ENCODE assay signal across 2 cellular contexts in the genomic region with DNA sequence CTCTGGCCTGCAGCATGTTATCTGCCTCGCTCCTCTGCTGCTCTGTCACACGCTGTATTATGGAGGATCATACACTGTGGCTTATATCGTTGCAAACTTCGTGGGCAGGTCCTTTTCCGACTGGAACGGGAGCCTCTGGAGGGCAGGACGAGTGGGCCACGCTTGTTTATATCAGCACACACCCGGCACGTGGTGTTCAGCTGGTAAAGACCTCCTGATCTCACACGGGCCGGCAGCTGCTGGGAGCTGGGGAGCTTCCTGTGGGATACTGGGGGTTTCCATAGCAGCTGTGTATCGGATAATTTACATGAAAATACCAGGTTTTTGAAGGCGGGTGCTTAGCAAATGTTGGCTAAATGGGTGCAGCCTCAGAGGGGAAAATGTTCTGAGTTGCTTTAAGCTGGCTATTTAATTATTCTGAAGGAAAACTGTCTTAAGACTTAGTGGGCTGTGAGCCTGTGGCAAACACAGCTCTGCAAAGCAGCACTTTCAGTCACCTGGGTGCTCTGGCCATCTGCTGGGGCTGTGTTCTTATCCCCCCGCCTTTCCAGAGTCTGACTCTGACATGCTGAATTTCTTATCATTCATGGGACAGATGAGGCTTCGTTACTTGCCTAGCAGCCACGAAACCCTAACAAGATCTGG.
TF ChIP-seq lines count a peak whose summit lies in the region.

No MANE protein-coding gene starts in this region.

TF ChIP-seq in GM23338, 12 proteins besides CTCF, POLR2A, EP300 and RAD21 (continued from another document):
- no peak for TF ChIP-seq ZNF462 (CRISPR knock-in tag; IDR thresholded peaks at IDR 0.05)
- TF ChIP-seq REST (IDR thresholded peaks at IDR 0.05; ENCODE audit: unreplicated experiment) = no peak
- no peak for TF ChIP-seq ZNF114 (CRISPR knock-in tag; IDR thresholded peaks at IDR 0.05)
- no peak for TF ChIP-seq CREB1 (CRISPR knock-in tag; IDR thresholded peaks at IDR 0.05; ENCODE audit: low read depth)
- TF ChIP-seq ZNF331 (CRISPR knock-in tag; IDR thresholded peaks at IDR 0.05; ENCODE audit: low read depth) = no peak
- TF ChIP-seq JUNB (IDR thresholded peaks at IDR 0.05; ENCODE audit: unreplicated experiment) = no peak
- no peak for TF ChIP-seq ETS1 (IDR thresholded peaks at IDR 0.05)
- no peak for TF ChIP-seq STAT1 (IDR thresholded peaks at IDR 0.05; ENCODE audit: unreplicated experiment)
- no peak for TF ChIP-seq POLR2AphosphoS5 (IDR thresholded peaks at IDR 0.05; ENCODE audit: low read depth)
TF ChIP-seq in GM23338: peak in this region for 0.

TF ChIP-seq in K562, 482 proteins besides CTCF, POLR2A, EP300 and RAD21 (continues in another document):
- TF ChIP-seq MGA (IDR thresholded peaks at IDR 0.05) (peak; percentile 50), TAF9B (IDR thresholded peaks at IDR 0.05; ENCODE audit: partially characterized antibody) (no peak), ZNF274 (IDR thresholded peaks at IDR 0.05; ENCODE audit: borderline replicate concordance, low read depth, low read length) (no peak), ZNF830 (CRISPR knock-in tag; IDR thresholded peaks at IDR 0.05) (no peak), KDM5B (IDR thresholded peaks at IDR 0.05; ENCODE audit: insufficient replicate concordance, low read depth, low read length) (no peak), CBX2 (IDR thresholded peaks at IDR 0.05; ENCODE audit: insufficient read depth, low read length, poor library complexity, severe bottlenecking) (no peak), JUNB (CRISPR knock-in tag; conservative IDR thresholded peaks at IDR 0.05) (no peak), ZNF445 (CRISPR knock-in tag; IDR thresholded peaks at IDR 0.05; ENCODE audit: low read depth) (no peak), CEBPG (CRISPR knock-in tag; IDR thresholded peaks at IDR 0.05) (no peak), CEBPG (tag; conservative IDR thresholded peaks at IDR 0.05 in 1 of 2, IDR thresholded peaks at IDR 0.05 in 1 of 2) (no peak), ZNF766 (CRISPR knock-in tag; conservative IDR thresholded peaks at IDR 0.05) (no peak), HSF4 (CRISPR knock-in tag; IDR thresholded peaks at IDR 0.05; ENCODE audit: borderline replicate concordance) (no peak), SUPT5H (IDR thresholded peaks at IDR 0.05) (no peak), PHB2 (IDR thresholded peaks at IDR 0.05; ENCODE audit: low read depth) (no peak), MCM7 (IDR thresholded peaks at IDR 0.05) (no peak), DDX20 (tag; IDR thresholded peaks at IDR 0.05; ENCODE audit: low read depth) (no peak), MCM5 (IDR thresholded peaks at IDR 0.05; ENCODE audit: low read depth) (no peak), TCF7 (IDR thresholded peaks at IDR 0.05; ENCODE audit: borderline replicate concordance) (no peak), MBD2 (IDR thresholded peaks at IDR 0.05; ENCODE audit: borderline replicate concordance, low read depth) (no peak), MTA1 (IDR thresholded peaks at IDR 0.05; ENCODE audit: borderline replicate concordance) (no peak), PTTG1 (tag; IDR thresholded peaks at IDR 0.05; ENCODE audit: low read depth) (no peak), FOXK1 (CRISPR knock-in tag; IDR thresholded peaks at IDR 0.05; ENCODE audit: borderline replicate concordance) (no peak), ZNF589 (CRISPR knock-in tag; IDR thresholded peaks at IDR 0.05; ENCODE audit: low read depth) (peak; percentile 67; the same call in 1 of the 2 replicates), CBFA2T3 (IDR thresholded peaks at IDR 0.05) (peak; percentile 28), MECOM (CRISPR knock-in tag; IDR thresholded peaks at IDR 0.05) (0 out of 2 replicates have a peak, but pooled peaks have one; percentile 38), L3MBTL2 (IDR thresholded peaks at IDR 0.05) (peak; percentile 42; the same call in 1 of the 2 replicates), NCOA1 (IDR thresholded peaks at IDR 0.05; ENCODE audit: low read depth) (no peak), FOXJ3 (CRISPR knock-in tag; IDR thresholded peaks at IDR 0.05) (no peak), RFX1 (IDR thresholded peaks at IDR 0.05) (0 out of 2 replicates have a peak, but pooled peaks have one; percentile 20), CHD4 (IDR thresholded peaks at IDR 0.05; ENCODE audit: insufficient read depth, insufficient replicate concordance, low read depth, low read length, poor library complexity, severe bottlenecking) (no peak), SOX6 (IDR thresholded peaks at IDR 0.05) (no peak), NFIX (CRISPR knock-in tag; IDR thresholded peaks at IDR 0.05; ENCODE audit: low read depth) (no peak), ZNF449 (CRISPR knock-in tag; IDR thresholded peaks at IDR 0.05) (no peak), NRF1 (conservative IDR thresholded peaks at IDR 0.05 in 1 of 2, IDR thresholded peaks at IDR 0.05 in 1 of 2) (no peak), ZNF3 (CRISPR knock-in tag; IDR thresholded peaks at IDR 0.05) (no peak), GABPA (tag; conservative IDR thresholded peaks at IDR 0.05; ENCODE audit: low read depth) (0 out of 2 replicates have a peak, but pooled peaks have one; percentile 13), TRIM25 (IDR thresholded peaks at IDR 0.05; ENCODE audit: borderline replicate concordance) (no peak), MLLT1 (IDR thresholded peaks at IDR 0.05) (no peak), CBX3 (IDR thresholded peaks at IDR 0.05; ENCODE audit: borderline replicate concordance in 1 of 2, low read length in 2 of 2) (no peak), TBP (optimal IDR thresholded peaks at IDR 0.05; ENCODE audit: low read depth, low read length) (no peak), SMAD1 (IDR thresholded peaks at IDR 0.05; ENCODE audit: low read depth, low read length, partially characterized antibody) (no peak), TBL1XR1 (IDR thresholded peaks at IDR 0.05; ENCODE audit: low read length in 2 of 2) (no peak)
- TF ChIP-seq, protein P1, sequence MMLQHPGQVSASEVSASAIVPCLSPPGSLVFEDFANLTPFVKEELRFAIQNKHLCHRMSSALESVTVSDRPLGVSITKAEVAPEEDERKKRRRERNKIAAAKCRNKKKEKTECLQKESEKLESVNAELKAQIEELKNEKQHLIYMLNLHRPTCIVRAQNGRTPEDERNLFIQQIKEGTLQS (IDR thresholded peaks at IDR 0.05) = no peak
- TF ChIP-seq, protein P1 (CRISPR knock-in tag; conservative IDR thresholded peaks at IDR 0.05) = no peak
